Comparison of ENCODE assay signal across 27 cellular contexts in the genomic region with DNA sequence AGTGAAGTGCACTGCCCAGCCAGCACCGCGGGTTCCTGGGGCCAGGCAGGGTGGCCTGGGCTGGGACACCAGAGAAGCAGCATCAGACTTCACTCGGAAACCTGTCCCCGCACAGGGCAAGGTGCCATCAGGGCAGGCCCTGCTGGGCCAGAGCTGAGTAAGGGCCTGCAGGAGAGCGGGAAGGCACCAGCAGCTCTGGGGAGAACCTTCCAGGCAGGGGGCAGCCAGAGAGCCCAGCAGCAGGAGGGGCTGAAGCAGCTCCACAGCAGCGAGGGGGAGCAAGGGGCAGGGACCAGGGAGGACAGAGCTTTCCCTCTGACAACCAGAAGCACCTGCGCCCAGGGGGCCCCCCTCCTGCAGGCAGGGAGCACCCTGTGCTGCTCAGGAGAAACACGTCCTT.
DNase-seq lines count a peak whose midpoint lies in the region; ATAC-seq and TF ChIP-seq lines count a peak whose summit lies in the region.
"Had no signal": no experiment of that assay in that cellular context is flagged by ENCODE, and none has a peak within 500 bp of the region (broad histone marks: within the 10 kb centered on the region; RNA-seq: fewer than 3 reads in every experiment).

No MANE protein-coding gene starts in this region.

- H3K27me3 Mint-ChIP-seq in activated B cell treated with CpG ODN at 0.5 μM for 24 hours (no peaks in the 10 kb centered on the region), natural killer cell (ENCODE audit: low read depth in 2 of 2) (no peaks in the 10 kb centered on the region)

- no peak overlapping the region for H2BK120ac ChIP-seq in trophoblast cell (ENCODE audit: insufficient read depth, low read length, poor library complexity)

- H3K27ac ChIP-seq in trophoblast cell (ENCODE audit: low read depth, low read length): no peak overlapping the region
- H3K27ac ChIP-seq: brain microvascular endothelial cell, prostate gland, sigmoid colon, testis, vagina had no signal

- no CpG with 5 or more reads among the region's 8 CpGs for WGBS in trophoblast cell (ENCODE audit: extremely low coverage, insufficient coverage, insufficient read length)

- H2AK5ac ChIP-seq in trophoblast cell (ENCODE audit: low read length): no peak overlapping the region

- H3K4me1 Mint-ChIP-seq in activated B cell treated with CpG ODN at 0.5 μM for 24 hours (peaks cover 57% of the 10 kb centered on the region), natural killer cell (no peaks in the 10 kb centered on the region)

- H3K4me3 Mint-ChIP-seq in activated B cell treated with CpG ODN at 0.5 μM for 24 hours: no peak overlapping the region
- H3K4me3 Mint-ChIP-seq in natural killer cell: no peak overlapping the region
- H3K4me3 Mint-ChIP-seq: activated T-cell treated with anti-CD3 and anti-CD28 coated beads, Interleukin-2, amount 50 U/mL, for 72 hours had no signal

- DNase-seq in NCI-H2029 (lab: John Stamatoyannopoulos, UW) (peak; percentile 52), NCI-H2029 treated with DMSO at 0.1 percent for 48 hours (lab: John Stamatoyannopoulos, UW) (no peak), H7 (peak; percentile 73), activated B cell treated with CpG ODN at 0.5 μM for 24 hours (no peak), trophoblast cell (no peak), NCI-H1436 (lab: John Stamatoyannopoulos, UW) (no peak), natural killer cell (no peak), ACHN (no peak)
- DNase-seq: activated CD4-positive, CD25-positive, alpha-beta regulatory T cell; activated naive CD4-positive, alpha-beta T cell; activated T-cell treated with anti-CD3 and anti-CD28 coated beads, Interleukin-2, amount 50 U/mL, for 72 hours; adrenal gland; AML-193; brain microvascular endothelial cell; GF-D8; Karpas-422; left ventricle myocardium superior; NCI-H1930; nucleus accumbens; SIG-M5; sigmoid colon; stimulated activated naive CD4-positive, alpha-beta T cell treated with Interleukin-2 at 50 U/mL for 16 hours; T-helper 9 cell; testis had no signal

- no peak for TF ChIP-seq CTCF in activated B cell treated with CpG ODN at 0.5 μM for 24 hours (IDR thresholded peaks at IDR 0.05)
- no peak for TF ChIP-seq CTCF in natural killer cell (IDR thresholded peaks at IDR 0.05)

- H3K23ac ChIP-seq in trophoblast cell (ENCODE audit: low read length): no peak overlapping the region

- no peak overlapping the region for H2BK12ac ChIP-seq in trophoblast cell (ENCODE audit: low read length)

- no peaks in the 10 kb centered on the region for H3K9me3 Mint-ChIP-seq in activated B cell treated with CpG ODN at 0.5 μM for 24 hours
- no peaks in the 10 kb centered on the region for H3K9me3 Mint-ChIP-seq in natural killer cell

- peaks cover 60% of the 10 kb centered on the region for H3K36me3 Mint-ChIP-seq in activated B cell treated with CpG ODN at 0.5 μM for 24 hours (ENCODE audit: low read depth)
- no peaks in the 10 kb centered on the region for H3K36me3 Mint-ChIP-seq in natural killer cell

- in situ Hi-C loops in ACHN (cut with HindIII; ENCODE audit: low pct_ligation_motif_present, low pct_unique_long_range_greater_than_20kb, low sequenced_read_pairs): no loop called here

- ATAC-seq in activated B cell treated with CpG ODN at 0.5 μM for 24 hours (ENCODE audit: low read depth) (no peak), natural killer cell (no peak)
- ATAC-seq: activated T-cell treated with anti-CD3 and anti-CD28 coated beads, Interleukin-2, amount 50 U/mL, for 72 hours; HCT116; left ventricle myocardium superior had no signal

- H3K79me1 ChIP-seq in trophoblast cell (ENCODE audit: low read length): peaks cover 4% of the 10 kb centered on the region

- no peak overlapping the region for H2BK5ac ChIP-seq in trophoblast cell (ENCODE audit: low read depth, low read length, poor library complexity)

- H2AFZ ChIP-seq in trophoblast cell (ENCODE audit: insufficient read depth, low read length, poor library complexity): no peak overlapping the region

- no peak overlapping the region for H4K12ac ChIP-seq in trophoblast cell (ENCODE audit: low read depth, low read length)

- POLR2A ChIA-PET in activated B cell treated with CpG ODN at 0.5 μM for 24 hours (lab: Charles Lee): interaction anchor here (1.0 kb wide), 1 partner anchor 8 kb away, joined by 4 read pairs; no protein-coding TSS in a partner anchor

- H3K27ac Mint-ChIP-seq in activated B cell treated with CpG ODN at 0.5 μM for 24 hours: peak overlapping the region; percentile 48
- no peak overlapping the region for H3K27ac Mint-ChIP-seq in natural killer cell
- H3K27ac Mint-ChIP-seq: activated T-cell treated with anti-CD3 and anti-CD28 coated beads, Interleukin-2, amount 50 U/mL, for 72 hours had no signal

- H3K4me1 ChIP-seq in trophoblast cell (ENCODE audit: control insufficient read depth in 1 of 2, insufficient read depth in 2 of 2, low read length in 2 of 2): peaks cover 10 to 15% of the 10 kb centered on the region in 2 experiments

- CTCF ChIA-PET in activated B cell treated with CpG ODN at 0.5 μM for 24 hours (lab: Charles Lee): no interaction called here

- no peak overlapping the region for H3K9ac ChIP-seq in trophoblast cell (ENCODE audit: low read length)

- H4K91ac ChIP-seq in trophoblast cell (ENCODE audit: low read depth, low read length): no peak overlapping the region

- H3K36me3 ChIP-seq in H7 (replicated peaks; ENCODE audit: control insufficient read depth, insufficient read depth, low read length): no peaks in the 10 kb centered on the region; the same call in 1 of the 2 replicates
- peaks cover 48 to 58% of the 10 kb centered on the region in 2 experiments for H3K36me3 ChIP-seq in trophoblast cell (ENCODE audit: control insufficient read depth in 1 of 2, insufficient read depth in 2 of 2, low read length in 2 of 2)
- H3K36me3 ChIP-seq: adrenal gland, brain microvascular endothelial cell, prostate gland, sigmoid colon, vagina had no signal

- intact Hi-C loops in activated B cell treated with CpG ODN at 0.5 μM for 24 hours (cut with micrococcal nuclease): no loop called here
- intact Hi-C loops in natural killer cell (cut with micrococcal nuclease): no loop called here

- no peak overlapping the region for H3K14ac ChIP-seq in trophoblast cell (ENCODE audit: low read length)

- no peaks in the 10 kb centered on the region for H3K9me3 ChIP-seq in trophoblast cell (ENCODE audit: insufficient read depth, low read depth, low read length)
- H3K9me3 ChIP-seq: adrenal gland, prostate gland, sigmoid colon, testis, vagina had no signal

- no peak overlapping the region for H3K4me3 ChIP-seq in H7 (ENCODE audit: insufficient read depth, low read depth, low read length)
- H3K4me3 ChIP-seq in trophoblast cell (ENCODE audit: low read depth, low read length): no peak overlapping the region
- H3K4me3 ChIP-seq: adrenal gland, prostate gland, sigmoid colon, testis, vagina had no signal

- H3K4ac ChIP-seq in trophoblast cell (ENCODE audit: low read depth, low read length): peak overlapping the region; percentile 8

- no peak overlapping the region for H4K8ac ChIP-seq in trophoblast cell (ENCODE audit: low read depth, low read length)

- H3K4me2 ChIP-seq in trophoblast cell (ENCODE audit: low read length): no peak overlapping the region

- H3K27me3 ChIP-seq in H7 (ENCODE audit: control insufficient read depth, insufficient read depth, low read length) (no peaks in the 10 kb centered on the region), trophoblast cell (ENCODE audit: insufficient read depth, low read length) (no peaks in the 10 kb centered on the region)
- H3K27me3 ChIP-seq: adrenal gland, brain microvascular endothelial cell, testis, vagina had no signal

- no peak overlapping the region for H3K18ac ChIP-seq in trophoblast cell (ENCODE audit: low read length)

- peaks cover 12% of the 10 kb centered on the region for H3K79me2 ChIP-seq in trophoblast cell (ENCODE audit: control insufficient read depth, insufficient read depth, low read length, poor library complexity)

Comparison
In these comparisons a context has a peak if more than half of its experiments do, and no peak if none do; other contexts are left out.
1. DNase-seq: peak in NCI-H2029 (single experiment) and H7 (single experiment); none in NCI-H2029 treated with DMSO at 0.1 percent for 48 hours (single experiment), activated B cell treated with CpG ODN at 0.5 μM for 24 hours (single experiment), trophoblast cell (0 of 2), NCI-H1436 (single experiment), natural killer cell (single experiment) and ACHN (single experiment).